ENCODE assay signal across 26 cellular contexts in the genomic region with DNA sequence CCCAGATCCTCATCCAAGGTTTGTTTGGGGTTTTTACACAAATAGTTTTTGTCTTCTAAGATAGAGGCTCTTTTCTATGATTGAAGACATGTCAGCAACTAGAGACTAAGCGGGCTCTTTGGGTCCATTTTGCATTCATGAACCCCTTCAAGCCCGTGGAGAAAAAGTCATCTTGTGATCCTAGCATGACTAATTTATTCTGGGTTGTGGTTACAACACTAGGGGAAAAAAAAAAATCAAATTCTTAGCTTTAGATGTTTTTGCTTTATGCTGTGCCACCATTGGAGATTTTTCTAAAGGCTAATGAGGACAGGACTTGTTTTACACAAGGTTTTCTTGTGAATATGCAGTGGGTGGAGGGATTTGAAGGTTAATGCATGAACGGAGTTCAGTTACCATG.
A peak's percentile ranks its signal among the peaks of the same experiment; 100 is the strongest.
DNase-seq lines count a peak whose midpoint lies in the region; ATAC-seq and TF ChIP-seq lines count a peak whose summit lies in the region.
"Had no signal": no experiment of that assay in that cellular context is flagged by ENCODE, and none has a peak within 500 bp of the region (broad histone marks: within the 10 kb centered on the region; RNA-seq: fewer than 3 reads in every experiment).

No MANE protein-coding gene starts in this region.

- H4K20me1 ChIP-seq in HCT116 (ENCODE audit: insufficient read depth) = no peaks in the 10 kb centered on the region
- H4K20me1 ChIP-seq: BLaER1 had no signal

- no peak for TF ChIP-seq POLR2A in HCT116 (IDR thresholded peaks at IDR 0.05; ENCODE audit: borderline replicate concordance, extremely low read depth, insufficient read depth, insufficient read length)

- BruUV-seq in HCT116 (replicated peaks; lab: Mats Ljungman, UMichigan) = no TSS peak

- CTCF ChIA-PET in HCT116 (lab: Charles Lee) = no interaction called here

- intact Hi-C loops in HCT116 (cut with micrococcal nuclease) (no loop called here), left colon (cut with DNase I, micrococcal nuclease) (no loop called here)

- H3K9me3 Mint-ChIP-seq in neural crest cell = no peaks in the 10 kb centered on the region
- H3K9me3 Mint-ChIP-seq: H9 had no signal

- H3K9me3 ChIP-seq in HCT116 (ENCODE audit: control insufficient read depth in 1 of 2, insufficient read depth in 1 of 2, low read depth in 1 of 2, low read length in 2 of 2) = no peaks in the 10 kb centered on the region
- H3K9me3 ChIP-seq: BLaER1 had no signal

- H3K4me3 ChIP-seq in HCT116 (replicated peaks in 1 of 2; ENCODE audit: low read depth in 1 of 2, low read length in 2 of 2) (no peak overlapping the region), astrocyte of the spinal cord (ENCODE audit: low read depth, low read length) (no peak overlapping the region)
- H3K4me3 ChIP-seq: BLaER1, GM23248, PC-9, SK-N-MC had no signal

- H3K27ac Mint-ChIP-seq in neural crest cell (ENCODE audit: unreplicated experiment) = peak overlapping the region; percentile 95
- H3K27ac Mint-ChIP-seq: CD4-positive, CD25-positive, alpha-beta regulatory T cell; H9; HFFc6 had no signal

- TF ChIP-seq CTCF in HCT116 (IDR thresholded peaks at IDR 0.05 in 2 of 3, conservative IDR thresholded peaks at IDR 0.05 in 1 of 3; ENCODE audit: borderline replicate concordance in 1 of 3, insufficient read depth in 1 of 3, low read depth in 2 of 3, low read length in 2 of 3) = no peak
- no peak for TF ChIP-seq CTCF in astrocyte of the spinal cord (IDR thresholded peaks at IDR 0.05; ENCODE audit: low read depth, low read length)
- no peak for TF ChIP-seq CTCF in neural crest cell (conservative IDR thresholded peaks at IDR 0.05)

- ATAC-seq in HCT116 = no peak
- no peak for ATAC-seq in left colon

- RAD21 ChIA-PET in HCT116 (lab: Charles Lee; ENCODE audit: low non-redundant PET in 1 of 2, low total read pairs in 2 of 2, uncharacterized antibody in 2 of 2, unreplicated experiment in 2 of 2) = no interaction called here

- peak overlapping the region; percentile 8 for H3K4me3 Mint-ChIP-seq in neural crest cell
- H3K4me3 Mint-ChIP-seq: CD4-positive, CD25-positive, alpha-beta regulatory T cell; H9; HFFc6 had no signal

- peak overlapping the region; percentile 32 for H2AFZ ChIP-seq in HCT116 (ENCODE audit: low read depth, low read length, poor library complexity, severe bottlenecking)
- H2AFZ ChIP-seq: GM23248, PC-9 had no signal

- no peaks in the 10 kb centered on the region for H3K4me1 ChIP-seq in HCT116 (ENCODE audit: control insufficient read depth in 1 of 2, insufficient read depth in 2 of 2, low read length in 2 of 2)
- H3K4me1 ChIP-seq: BLaER1 had no signal

- no peak overlapping the region for H3K27ac ChIP-seq in HCT116 (ENCODE audit: low read depth, low read length)
- H3K27ac ChIP-seq: BLaER1, GM23248, PC-9, RWPE1, SK-N-MC had no signal

- in situ Hi-C loops in SK-MEL-5 (cut with HindIII; ENCODE audit: low pct_unique_long_range_greater_than_20kb, low sequenced_read_pairs) (no loop called here), astrocyte of the spinal cord (cut with HindIII; ENCODE audit: low sequenced_read_pairs) (no loop called here)

- POLR2A ChIA-PET in HCT116 (lab: Charles Lee) = no interaction called here

- TF ChIP-seq RAD21 in HCT116 (IDR thresholded peaks at IDR 0.05; ENCODE audit: low read depth) = no peak

- no peak overlapping the region for H3K4me2 ChIP-seq in HCT116 (ENCODE audit: low read length)
- H3K4me2 ChIP-seq: BLaER1, PC-9 had no signal

- H3K36me3 ChIP-seq in HCT116 (ENCODE audit: control insufficient read depth in 1 of 2, insufficient read depth in 2 of 2, low read length in 2 of 2) = no peaks in the 10 kb centered on the region
- H3K36me3 ChIP-seq: BLaER1 had no signal

- H3K9me2 ChIP-seq in HCT116 (ENCODE audit: insufficient read depth) = no peaks in the 10 kb centered on the region

- H3K4me1 Mint-ChIP-seq in neural crest cell = peaks cover 12% of the 10 kb centered on the region
- H3K4me1 Mint-ChIP-seq: CD4-positive, CD25-positive, alpha-beta regulatory T cell had no signal

- H3K36me3 Mint-ChIP-seq in neural crest cell (ENCODE audit: low read depth) = no peaks in the 10 kb centered on the region
- H3K36me3 Mint-ChIP-seq: CD4-positive, CD25-positive, alpha-beta regulatory T cell had no signal

- DNase-seq in HCT116 (ENCODE audit: low read depth, low spot score) (no peak), SK-MEL-5 (ENCODE audit: low read depth, low spot score) (peak; percentile 99), astrocyte of the spinal cord (ENCODE audit: low read depth, low spot score) (peak; percentile 8), neural crest cell (ENCODE audit: low read depth, low spot score) (no peak), HuH-7.5 (ENCODE audit: low spot score) (no peak), amniotic stem cell (lab: John Stamatoyannopoulos, UW) (no peak), left colon (no peak), NAMALWA (ENCODE audit: low spot score) (no peak)
- DNase-seq: CD4-positive, CD25-positive, alpha-beta regulatory T cell; DMS53; GM23248; H9; HFFc6; Karpas-422; NCI-H1105; NCI-H1436 treated with DMSO at 0.1 percent for 48 hours; NCI-H1930; NCI-H2107; NCI-H524 treated with DMSO at 0.1 percent for 48 hours; NCI-H774; PC-9; SHP77; SW 1271 had no signal

- H3K79me2 ChIP-seq in HCT116 (ENCODE audit: insufficient read depth, low read length) = no peaks in the 10 kb centered on the region

- H3K27me3 ChIP-seq in HCT116 (ENCODE audit: insufficient read depth, low read length) = no peaks in the 10 kb centered on the region
- H3K27me3 ChIP-seq: BLaER1 had no signal

- no peak overlapping the region for H3K9ac ChIP-seq in HCT116 (ENCODE audit: low read length)
- H3K9ac ChIP-seq: BLaER1, GM23248 had no signal

- H3K27me3 Mint-ChIP-seq in neural crest cell (ENCODE audit: low read depth) = no peaks in the 10 kb centered on the region
- H3K27me3 Mint-ChIP-seq: CD4-positive, CD25-positive, alpha-beta regulatory T cell had no signal

TF ChIP-seq in HCT116, 20 proteins besides CTCF, POLR2A, EP300 and RAD21:
- TF ChIP-seq SP1 (IDR thresholded peaks at IDR 0.05; ENCODE audit: low read depth) (no peak), CBX3 (IDR thresholded peaks at IDR 0.05; ENCODE audit: low read depth) (no peak), SIN3A (IDR thresholded peaks at IDR 0.05; ENCODE audit: low read depth) (no peak), SRF (IDR thresholded peaks at IDR 0.05; ENCODE audit: low read depth) (no peak), EZH2 (IDR thresholded peaks at IDR 0.05) (no peak), ELF1 (IDR thresholded peaks at IDR 0.05; ENCODE audit: borderline replicate concordance, low read depth) (no peak)
- TF ChIP-seq, protein P1, sequence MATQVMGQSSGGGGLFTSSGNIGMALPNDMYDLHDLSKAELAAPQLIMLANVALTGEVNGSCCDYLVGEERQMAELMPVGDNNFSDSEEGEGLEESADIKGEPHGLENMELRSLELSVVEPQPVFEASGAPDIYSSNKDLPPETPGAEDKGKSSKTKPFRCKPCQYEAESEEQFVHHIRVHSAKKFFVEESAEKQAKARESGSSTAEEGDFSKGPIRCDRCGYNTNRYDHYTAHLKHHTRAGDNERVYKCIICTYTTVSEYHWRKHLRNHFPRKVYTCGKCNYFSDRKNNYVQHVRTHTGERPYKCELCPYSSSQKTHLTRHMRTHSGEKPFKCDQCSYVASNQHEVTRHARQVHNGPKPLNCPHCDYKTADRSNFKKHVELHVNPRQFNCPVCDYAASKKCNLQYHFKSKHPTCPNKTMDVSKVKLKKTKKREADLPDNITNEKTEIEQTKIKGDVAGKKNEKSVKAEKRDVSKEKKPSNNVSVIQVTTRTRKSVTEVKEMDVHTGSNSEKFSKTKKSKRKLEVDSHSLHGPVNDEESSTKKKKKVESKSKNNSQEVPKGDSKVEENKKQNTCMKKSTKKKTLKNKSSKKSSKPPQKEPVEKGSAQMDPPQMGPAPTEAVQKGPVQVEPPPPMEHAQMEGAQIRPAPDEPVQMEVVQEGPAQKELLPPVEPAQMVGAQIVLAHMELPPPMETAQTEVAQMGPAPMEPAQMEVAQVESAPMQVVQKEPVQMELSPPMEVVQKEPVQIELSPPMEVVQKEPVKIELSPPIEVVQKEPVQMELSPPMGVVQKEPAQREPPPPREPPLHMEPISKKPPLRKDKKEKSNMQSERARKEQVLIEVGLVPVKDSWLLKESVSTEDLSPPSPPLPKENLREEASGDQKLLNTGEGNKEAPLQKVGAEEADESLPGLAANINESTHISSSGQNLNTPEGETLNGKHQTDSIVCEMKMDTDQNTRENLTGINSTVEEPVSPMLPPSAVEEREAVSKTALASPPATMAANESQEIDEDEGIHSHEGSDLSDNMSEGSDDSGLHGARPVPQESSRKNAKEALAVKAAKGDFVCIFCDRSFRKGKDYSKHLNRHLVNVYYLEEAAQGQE (IDR thresholded peaks at IDR 0.05; ENCODE audit: low read depth) = no peak

Comparison
In these comparisons a context has a peak if more than half of its experiments do, and no peak if none do; other contexts are left out.
1. DNase-seq: peak in SK-MEL-5 (single experiment) and astrocyte of the spinal cord (single experiment); none in HCT116 (single experiment), neural crest cell (single experiment), HuH-7.5 (single experiment), amniotic stem cell (single experiment), left colon (0 of 2) and NAMALWA (single experiment).